8 cellular contexts compared by ENCODE assay signal in the genomic region with DNA sequence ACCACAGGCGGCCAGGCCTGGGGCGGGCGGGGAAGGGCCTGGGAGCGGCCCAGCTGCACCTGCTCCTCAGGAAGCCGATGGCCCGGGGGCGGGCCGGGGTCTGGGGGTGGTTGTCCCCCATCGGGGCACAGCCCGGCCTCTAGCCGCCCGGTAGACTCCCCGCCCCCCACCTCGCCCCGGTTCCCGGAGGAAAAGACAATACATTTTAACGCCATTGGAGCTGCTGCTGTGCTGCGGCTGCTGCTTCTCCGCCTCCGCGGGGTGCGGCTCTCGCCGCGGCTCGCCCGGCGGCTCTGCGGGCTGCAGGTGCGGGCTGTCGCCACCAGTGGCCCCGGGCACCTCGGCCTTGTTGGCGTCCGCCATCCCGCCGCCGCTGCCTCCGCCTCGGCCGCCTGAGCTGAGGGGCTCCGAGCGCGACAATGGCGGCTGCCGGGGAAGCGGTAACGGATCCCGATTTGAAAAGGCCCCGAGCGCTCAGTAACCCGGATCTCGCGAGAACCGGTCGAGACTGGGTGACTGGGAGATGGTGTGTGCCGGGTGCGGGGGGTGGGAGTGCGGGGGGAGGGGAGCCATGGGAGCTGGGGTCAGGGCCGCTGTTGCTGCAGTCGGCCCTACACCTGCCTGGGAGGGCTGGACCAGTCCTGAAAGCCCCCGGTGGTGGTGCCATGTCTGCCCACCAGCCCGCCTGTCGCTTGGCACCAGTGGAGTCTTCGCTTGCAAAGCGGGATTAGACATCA. TPM values are rescaled to one million over a fixed set of nuclear protein-coding genes. Genes with fewer than 3 reads are reported as not detected.
A peak's percentile ranks its signal among the peaks of the same experiment; 100 is the strongest.
DNase-seq lines count a peak whose midpoint lies in the region; ATAC-seq, FAIRE-seq and TF ChIP-seq lines count a peak whose summit lies in the region.

Gene MYEF2 (minus strand): TSS at position 421 of the 737 bp plus-strand sequence. CDS start 58 bp downstream, at position 363.

- H3K27me3 ChIP-seq in astrocyte (ENCODE audit: insufficient read depth, low read length) (no peaks in the 10 kb centered on the region), vagina (peaks cover 4% of the 10 kb centered on the region)

- no peaks in the 10 kb centered on the region for H3K36me3 ChIP-seq in astrocyte (ENCODE audit: insufficient read depth, low read length)
- H3K36me3 ChIP-seq in vagina: no peaks in the 10 kb centered on the region

- peaks cover 7% of the 10 kb centered on the region for H3K36me3 Mint-ChIP-seq in T-helper 1 cell treated with Interleukin-12 subunit alpha and Interleukin-12 subunit beta and Interleukin-4 antibody, amounts not matched to agents 30 μg/mL and 1 μg/mL, for 36 hours (ENCODE audit: low read depth)
- no peaks in the 10 kb centered on the region for H3K36me3 Mint-ChIP-seq in astrocyte (ENCODE audit: low read depth, unreplicated experiment)

- intact Hi-C loops in vagina (cut with DNase I): no loop called here

- H3K4me1 Mint-ChIP-seq in T-helper 1 cell treated with Interleukin-12 subunit alpha and Interleukin-12 subunit beta and Interleukin-4 antibody, amounts not matched to agents 30 μg/mL and 1 μg/mL, for 36 hours (ENCODE audit: low read depth): peaks cover 21% of the 10 kb centered on the region
- H3K4me1 Mint-ChIP-seq in astrocyte (ENCODE audit: low read depth, unreplicated experiment): peaks cover 3% of the 10 kb centered on the region

- no peak for FAIRE-seq in astrocyte (lab: Jason Lieb, UNC)

- H3K4me3 ChIP-seq in LNCaP clone FGC (ENCODE audit: low read depth, low read length): peak within 1 kb of the TSS; percentile 51
- H3K4me3 ChIP-seq in astrocyte (ENCODE audit: insufficient read depth, low read depth, low read length): peak within 1 kb of the TSS; percentile 71
- H3K4me3 ChIP-seq in vagina: peak within 1 kb of the TSS; percentile 46 to 47

- H3K4me3 Mint-ChIP-seq in T-helper 1 cell treated with Interleukin-12 subunit alpha and Interleukin-12 subunit beta and Interleukin-4 antibody, amounts not matched to agents 30 μg/mL and 1 μg/mL, for 36 hours: peak within 1 kb of the TSS; percentile 93
- peak within 1 kb of the TSS; percentile 96 for H3K4me3 Mint-ChIP-seq in astrocyte (ENCODE audit: unreplicated experiment)

- no peak for TF ChIP-seq CTCF in LNCaP clone FGC (IDR thresholded peaks at IDR 0.05; ENCODE audit: control insufficient read depth, extremely low read depth, insufficient read depth)
- TF ChIP-seq CTCF in astrocyte (IDR thresholded peaks at IDR 0.05; ENCODE audit: insufficient read depth, low read depth, low read length): no peak
- no peak for TF ChIP-seq CTCF in vagina (IDR thresholded peaks at IDR 0.05)

- H3K4me2 ChIP-seq in astrocyte (ENCODE audit: low read length): peak within 1 kb of the TSS; percentile 89

- peak; percentile 70 for DNase-seq in EH (ENCODE audit: low read depth)
- no peak for DNase-seq in LNCaP clone FGC (ENCODE audit: low read depth)
- peak; percentile 46 for DNase-seq in astrocyte (ENCODE audit: low read depth)
- peak; percentile 31 for DNase-seq in hepatic stellate cell (ENCODE audit: low spot score)
- peak; percentile 74 for DNase-seq in putamen (ENCODE audit: low spot score)
- DNase-seq in vagina (ENCODE audit: extremely low spot score in 2 of 2): no peak

- H3K9me3 ChIP-seq in astrocyte (ENCODE audit: insufficient read depth, low read depth, low read length): no peaks in the 10 kb centered on the region
- H3K9me3 ChIP-seq in vagina: no peaks in the 10 kb centered on the region

- peaks cover 39% of the 10 kb centered on the region for H3K79me2 ChIP-seq in astrocyte (ENCODE audit: insufficient read depth, low read length)

- H3K9me3 Mint-ChIP-seq in T-helper 1 cell treated with Interleukin-12 subunit alpha and Interleukin-12 subunit beta and Interleukin-4 antibody, amounts not matched to agents 30 μg/mL and 1 μg/mL, for 36 hours: peaks cover 3% of the 10 kb centered on the region
- no peaks in the 10 kb centered on the region for H3K9me3 Mint-ChIP-seq in astrocyte (ENCODE audit: unreplicated experiment)

- peak within 1 kb of the TSS; percentile 93 for H3K27ac Mint-ChIP-seq in T-helper 1 cell treated with Interleukin-12 subunit alpha and Interleukin-12 subunit beta and Interleukin-4 antibody, amounts not matched to agents 30 μg/mL and 1 μg/mL, for 36 hours
- H3K27ac Mint-ChIP-seq in astrocyte (ENCODE audit: unreplicated experiment): peak within 1 kb of the TSS; percentile 94

- peak within 1 kb of the TSS; percentile 84 for H3K27ac ChIP-seq in astrocyte (ENCODE audit: low read depth, low read length)
- H3K27ac ChIP-seq in vagina: peak within 1 kb of the TSS; percentile 17

- no peak for TF ChIP-seq POLR2A in vagina (IDR thresholded peaks at IDR 0.05)

- peak within 1 kb of the TSS; percentile 84 for H3K9ac ChIP-seq in astrocyte (ENCODE audit: low read length)

- H3K4me1 ChIP-seq in astrocyte (ENCODE audit: insufficient read depth, low read length) (no peaks in the 10 kb centered on the region), vagina (peaks cover 13% of the 10 kb centered on the region)

- peak; percentile 76 for ATAC-seq in GM21825 (IDR thresholded peaks at IDR 0.05; ENCODE audit: unreplicated experiment)

- H4K20me1 ChIP-seq in astrocyte (ENCODE audit: insufficient read depth, low read length): no peaks in the 10 kb centered on the region

- H2AFZ ChIP-seq in astrocyte (ENCODE audit: low read depth, low read length): peak within 1 kb of the TSS; percentile 83

- H3K27me3 Mint-ChIP-seq in T-helper 1 cell treated with Interleukin-12 subunit alpha and Interleukin-12 subunit beta and Interleukin-4 antibody, amounts not matched to agents 30 μg/mL and 1 μg/mL, for 36 hours (ENCODE audit: low read depth): peaks cover 22% of the 10 kb centered on the region
- no peaks in the 10 kb centered on the region for H3K27me3 Mint-ChIP-seq in astrocyte (ENCODE audit: low read depth, unreplicated experiment)

RNA-seq across cellular contexts. Expression of gene MYEF2, which starts in this region (rescaled TPM):
- total RNA-seq in astrocyte (17.4 and 22.6 TPM in 2 replicates), vagina (7.1 TPM)

Comparison
In these comparisons a context has a peak if more than half of its experiments do, and no peak if none do; other contexts are left out.
1. DNase-seq: peak in EH (single experiment), astrocyte (single experiment), hepatic stellate cell (single experiment) and putamen (single experiment); none in LNCaP clone FGC (single experiment) and vagina (0 of 2).
2. Peak in every context shown above with its lines, with median percentiles within 50 percentile points of each other: H3K4me3 ChIP-seq.